17 cellular contexts compared by ENCODE assay signal in the genomic region with DNA sequence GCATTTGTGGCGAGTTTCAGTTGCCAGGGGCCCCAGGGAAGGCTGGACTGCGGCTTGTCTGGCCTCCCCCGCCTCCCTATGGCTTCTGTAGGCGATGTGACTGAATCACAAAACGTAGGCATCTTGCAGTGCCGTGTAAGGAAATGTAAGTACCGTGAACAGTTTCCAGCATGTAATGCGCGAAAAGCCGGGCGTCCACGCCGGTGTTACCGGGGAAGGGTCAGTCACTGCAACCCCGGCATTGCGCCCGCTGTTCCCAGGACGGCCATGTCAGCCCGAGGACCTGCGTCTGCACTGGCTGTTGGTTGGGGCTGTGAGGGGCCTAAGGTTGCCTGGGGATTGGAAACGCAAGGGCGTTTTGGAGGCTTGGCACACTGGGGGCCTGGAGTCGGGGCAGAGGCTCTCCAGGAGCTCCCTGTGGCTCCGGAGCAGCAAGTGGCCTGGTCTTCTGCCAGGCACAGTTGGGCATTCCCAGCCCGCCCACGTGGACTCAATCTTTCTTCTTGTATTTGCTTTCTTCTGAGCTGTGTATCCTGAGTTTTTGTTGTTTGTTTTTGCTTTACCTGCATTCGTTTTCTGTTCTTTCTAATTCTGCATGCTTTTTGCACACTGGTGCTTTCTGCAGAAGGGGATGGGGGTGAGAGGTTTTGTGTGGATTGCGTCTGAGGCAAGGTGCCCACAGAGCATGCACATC. TPM values are rescaled to one million over a fixed set of nuclear protein-coding genes. Genes with fewer than 3 reads are reported as not detected.
DNase-seq lines count a peak whose midpoint lies in the region; TF ChIP-seq lines count a peak whose summit lies in the region.
"Had no signal": no experiment of that assay in that cellular context is flagged by ENCODE, and none has a peak within 500 bp of the region (broad histone marks: within the 10 kb centered on the region; RNA-seq: fewer than 3 reads in every experiment).

No MANE protein-coding gene starts in this region.

- H3K27me3 ChIP-seq in esophagus muscularis mucosa = peaks cover 4 to 67% (median 20%) of the 10 kb centered on the region in 4 donors

- H3K27ac ChIP-seq in esophagus muscularis mucosa (replicated peaks in 1 of 4) = no peak overlapping the region
- H3K27ac ChIP-seq: cardiac muscle cell, gastrocnemius medialis, RWPE1, tibial nerve had no signal

- no peaks in the 10 kb centered on the region for H3K4me1 Mint-ChIP-seq in activated naive CD4-positive, alpha-beta T cell treated with anti-CD3 and anti-CD28 coated beads, Interleukin-2, amount 50 U/mL, for 24 hours

- TF ChIP-seq CTCF in esophagus muscularis mucosa (IDR thresholded peaks at IDR 0.05) = no peak

- intact Hi-C loops in esophagus muscularis mucosa (cut with DNase I) = no loop called here

- no peak for TF ChIP-seq POLR2A in esophagus muscularis mucosa (IDR thresholded peaks at IDR 0.05; ENCODE audit: low read depth)

- peaks cover 15% of the 10 kb centered on the region for H3K9me3 Mint-ChIP-seq in activated naive CD4-positive, alpha-beta T cell treated with anti-CD3 and anti-CD28 coated beads, Interleukin-2, amount 50 U/mL, for 24 hours

- no peak for TF ChIP-seq EP300 in esophagus muscularis mucosa (IDR thresholded peaks at IDR 0.05)

- no peak overlapping the region for H3K4me3 ChIP-seq in esophagus muscularis mucosa
- H3K4me3 ChIP-seq: cardiac muscle cell, tibial nerve had no signal

- peaks cover 0 to 4% (median 0%) of the 10 kb centered on the region in 4 donors for H3K9me3 ChIP-seq in esophagus muscularis mucosa
- H3K9me3 ChIP-seq: gastrocnemius medialis had no signal

- no peak for DNase-seq in activated naive CD4-positive, alpha-beta T cell (lab: John Stamatoyannopoulos, UW)
- peak; percentile 35 for DNase-seq in NCI-H2029 (lab: John Stamatoyannopoulos, UW)
- peak; percentile 45 for DNase-seq in esophagus muscularis mucosa (ENCODE audit: extremely low spot score)
- peak; percentile 24 for DNase-seq in retina
- DNase-seq in NK-92 treated with Interleukin-12 subunit alpha and Interleukin-12 subunit beta, amount 100 ng/mL, for 24 hours (lab: John Stamatoyannopoulos, UW) = no peak
- no peak for DNase-seq in glomerular visceral epithelial cell (ENCODE audit: extremely low spot score)
- no peak for DNase-seq in NCI-H226
- DNase-seq: activated CD4-positive, alpha-beta T cell treated with anti-CD3 and anti-CD28 coated beads, Interleukin-2, amount 50 U/mL, for 48 hours; activated gamma-delta T cell; DND-41; gastrocnemius medialis; NCI-H524; T-helper 9 cell had no signal

- H3K36me3 Mint-ChIP-seq in activated naive CD4-positive, alpha-beta T cell treated with anti-CD3 and anti-CD28 coated beads, Interleukin-2, amount 50 U/mL, for 24 hours = no peaks in the 10 kb centered on the region

- peak overlapping the region; percentile 6 for H3K4me3 Mint-ChIP-seq in activated naive CD4-positive, alpha-beta T cell treated with anti-CD3 and anti-CD28 coated beads, Interleukin-2, amount 50 U/mL, for 24 hours

- peak overlapping the region; percentile 0 for H3K27ac Mint-ChIP-seq in activated naive CD4-positive, alpha-beta T cell treated with anti-CD3 and anti-CD28 coated beads, Interleukin-2, amount 50 U/mL, for 24 hours

- H3K36me3 ChIP-seq in esophagus muscularis mucosa = no peaks in the 10 kb centered on the region
- H3K36me3 ChIP-seq: cardiac muscle cell, gastrocnemius medialis, tibial nerve had no signal

- H3K4me1 ChIP-seq in esophagus muscularis mucosa = peaks cover 12 to 19% (median 17%) of the 10 kb centered on the region in 4 donors

- H3K27me3 Mint-ChIP-seq in activated naive CD4-positive, alpha-beta T cell treated with anti-CD3 and anti-CD28 coated beads, Interleukin-2, amount 50 U/mL, for 24 hours = peaks cover 34% of the 10 kb centered on the region

- WGBS in esophagus muscularis mucosa = 90% methylated on average over 28 of the region's 28 CpGs

RNA-seq across cellular contexts. Expression of a gene that starts 36.9 kb away (rescaled TPM):
- under 1 TPM in 2 of 4 donors, not detected in 2; under 0.01 to 0.46 TPM for total RNA-seq in esophagus muscularis mucosa
- total RNA-seq: gastrocnemius medialis had no signal

Comparison
In these comparisons a context has a peak if more than half of its experiments do, and no peak if none do; other contexts are left out.
1. DNase-seq: peak in NCI-H2029 (single experiment), esophagus muscularis mucosa (single experiment) and retina (single experiment); none in activated naive CD4-positive, alpha-beta T cell (0 of 4), NK-92 treated with Interleukin-12 subunit alpha and Interleukin-12 subunit beta, amount 100 ng/mL, for 24 hours (single experiment), glomerular visceral epithelial cell (single experiment) and NCI-H226 (single experiment).